8 cellular contexts compared by ENCODE assay signal in genomic region chr19:33273881-33274662, GRCh38. TPM values are rescaled to one million over a fixed set of nuclear protein-coding genes. Genes with fewer than 3 reads are reported as not detected.
DNase-seq lines count a peak whose midpoint lies in the region; ATAC-seq, FAIRE-seq and TF ChIP-seq lines count a peak whose summit lies in the region.

No MANE protein-coding gene starts in this region.

- H4K20me1 ChIP-seq in hepatocyte (ENCODE audit: insufficient read depth, poor library complexity, severe bottlenecking), result no peaks in the 10 kb centered on the region

- no peak for TF ChIP-seq EP300 in esophagus muscularis mucosa (IDR thresholded peaks at IDR 0.05)

- H3K4me2 ChIP-seq in hepatocyte, result no peak overlapping the region

- peak; percentile 85 for DNase-seq in AG20443 (ENCODE audit: low spot score)
- DNase-seq in HuH-7.5 (ENCODE audit: low spot score), result peak; percentile 92
- DNase-seq in activated T-cell treated with anti-CD3 and anti-CD28 coated beads, Interleukin-2, amount 50 U/mL, for 72 hours, result peak; percentile 36 to 40
- DNase-seq in hepatocyte (ENCODE audit: low spot score), result peak; percentile 75
- peak; percentile 46 to 52 for DNase-seq in stimulated activated CD4-positive, alpha-beta T cell treated with anti-CD3 and anti-CD28 coated beads, Interleukin-2, amount 100 ng/mL, for 24 hours
- DNase-seq in esophagus muscularis mucosa (ENCODE audit: extremely low spot score), result no peak
- DNase-seq in D721Med (ENCODE audit: insufficient read length, low spot score), result no peak
- no peak for DNase-seq in NCI-H446 treated with DMSO at 0.1 percent for 48 hours (lab: John Stamatoyannopoulos, UW)

- no peak overlapping the region for H2AFZ ChIP-seq in hepatocyte

- H3K27me3 ChIP-seq in hepatocyte, result no peaks in the 10 kb centered on the region
- H3K27me3 ChIP-seq in esophagus muscularis mucosa, result peaks cover 0 to 26% (median 0%) of the 10 kb centered on the region in 4 donors

- no peak overlapping the region for H3K27ac Mint-ChIP-seq in activated T-cell treated with anti-CD3 and anti-CD28 coated beads, Interleukin-2, amount 50 U/mL, for 72 hours

- H3K4me1 ChIP-seq in hepatocyte (ENCODE audit: insufficient read depth), result peaks cover 47% of the 10 kb centered on the region
- H3K4me1 ChIP-seq in esophagus muscularis mucosa, result peaks cover 0 to 15% (median 13%) of the 10 kb centered on the region in 4 donors

- intact Hi-C loops in esophagus muscularis mucosa (cut with DNase I), result no loop called here

- no peak for TF ChIP-seq POLR2A in esophagus muscularis mucosa (IDR thresholded peaks at IDR 0.05; ENCODE audit: low read depth)

- no peak overlapping the region for H3K4me3 ChIP-seq in hepatocyte
- no peak overlapping the region for H3K4me3 ChIP-seq in esophagus muscularis mucosa

- no peaks in the 10 kb centered on the region for H3K27me3 Mint-ChIP-seq in activated T-cell treated with anti-CD3 and anti-CD28 coated beads, Interleukin-2, amount 50 U/mL, for 72 hours (ENCODE audit: low read depth)

- no peak for FAIRE-seq in D721Med (lab: Jason Lieb, UNC)

- no peaks in the 10 kb centered on the region for H3K9me2 ChIP-seq in hepatocyte (replicated peaks; ENCODE audit: insufficient read depth)

- WGBS in hepatocyte (ENCODE audit: low lambda C conversion rate, missing lambda C conversion rate), result 50% methylated on average over 16 of the region's 16 CpGs
- WGBS in esophagus muscularis mucosa, result 49% methylated on average over 13 of the region's 16 CpGs

- no peaks in the 10 kb centered on the region for H3K36me3 Mint-ChIP-seq in activated T-cell treated with anti-CD3 and anti-CD28 coated beads, Interleukin-2, amount 50 U/mL, for 72 hours (ENCODE audit: insufficient read depth in 2 of 2)

- H3K4me3 Mint-ChIP-seq in activated T-cell treated with anti-CD3 and anti-CD28 coated beads, Interleukin-2, amount 50 U/mL, for 72 hours, result no peak overlapping the region

- H3K27ac ChIP-seq in hepatocyte (peak overlapping the region; percentile 95), esophagus muscularis mucosa (replicated peaks in 1 of 4) (no peak overlapping the region)

- H3K4me1 Mint-ChIP-seq in activated T-cell treated with anti-CD3 and anti-CD28 coated beads, Interleukin-2, amount 50 U/mL, for 72 hours (ENCODE audit: low read depth), result no peaks in the 10 kb centered on the region

- no peaks in the 10 kb centered on the region for H3K79me2 ChIP-seq in hepatocyte

- no peak for TF ChIP-seq CTCF in hepatocyte (IDR thresholded peaks at IDR 0.05; ENCODE audit: poor library complexity)
- no peak for TF ChIP-seq CTCF in esophagus muscularis mucosa (IDR thresholded peaks at IDR 0.05)
- TF ChIP-seq CTCF in D721Med (IDR thresholded peaks at IDR 0.05; ENCODE audit: insufficient read depth, missing control alignments), result no peak

- H3K9me3 Mint-ChIP-seq in activated T-cell treated with anti-CD3 and anti-CD28 coated beads, Interleukin-2, amount 50 U/mL, for 72 hours, result no peaks in the 10 kb centered on the region

- peak; percentile 74 to 78 for ATAC-seq in activated T-cell treated with anti-CD3 and anti-CD28 coated beads, Interleukin-2, amount 50 U/mL, for 72 hours (replicated peaks in 1 of 2)

- H3K36me3 ChIP-seq in hepatocyte (replicated peaks; ENCODE audit: insufficient read depth, low read depth), result no peaks in the 10 kb centered on the region
- no peaks in the 10 kb centered on the region for H3K36me3 ChIP-seq in esophagus muscularis mucosa

- H3K9me3 ChIP-seq in hepatocyte (ENCODE audit: low read depth), result no peaks in the 10 kb centered on the region
- H3K9me3 ChIP-seq in esophagus muscularis mucosa, result no peaks in the 10 kb centered on the region

RNA-seq across cellular contexts. Expression of gene CEBPA, which starts 28.3 kb away (rescaled TPM):
- 1 to 10 TPM in 1 of 2 donors, under 1 TPM in 1; 0.82 to 1.0 TPM for total RNA-seq in activated T-cell treated with anti-CD3 and anti-CD28 coated beads, Interleukin-2, amount 50 U/mL, for 72 hours
- 151 and 160 TPM in 2 replicates for total RNA-seq in hepatocyte
- 65.1 and 103 TPM in 2 replicates for polyA plus RNA-seq in hepatocyte
- total RNA-seq in esophagus muscularis mucosa, result 10 to 100 TPM in 2 of 4 donors, 1 to 10 TPM in 2; 5.1 to 15.9 (median 8.9) TPM

RNA-seq across cellular contexts. Expression of gene SLC7A10, which starts 48.4 kb away (rescaled TPM):
- total RNA-seq in activated T-cell treated with anti-CD3 and anti-CD28 coated beads, Interleukin-2, amount 50 U/mL, for 72 hours, result not detected
- total RNA-seq in hepatocyte, result 4.5 and 5.5 TPM in 2 replicates
- polyA plus RNA-seq in hepatocyte, result 4.3 and 7.3 TPM in 2 replicates
- total RNA-seq in esophagus muscularis mucosa, result not detected

Comparison
In these comparisons a context has a peak if more than half of its experiments do, and no peak if none do; other contexts are left out.
1. DNase-seq: peak in AG20443 (single experiment), HuH-7.5 (single experiment), activated T-cell treated with anti-CD3 and anti-CD28 coated beads, Interleukin-2, amount 50 U/mL, for 72 hours (2 of 2), hepatocyte (single experiment) and stimulated activated CD4-positive, alpha-beta T cell treated with anti-CD3 and anti-CD28 coated beads, Interleukin-2, amount 100 ng/mL, for 24 hours (2 of 2); none in esophagus muscularis mucosa (single experiment), D721Med (single experiment) and NCI-H446 treated with DMSO at 0.1 percent for 48 hours (single experiment).